Comparison of ENCODE assay signal across 8 cellular contexts in genomic region chr11:76208438-76208828, GRCh38. TPM values are rescaled to one million over a fixed set of nuclear protein-coding genes. Genes with fewer than 3 reads are reported as not detected.
DNase-seq lines count a peak whose midpoint lies in the region; ATAC-seq and TF ChIP-seq lines count a peak whose summit lies in the region.

No MANE protein-coding gene starts in this region.

- H3K27me3 ChIP-seq in adrenal gland (no peaks in the 10 kb centered on the region), lung (ENCODE audit: control insufficient read depth, insufficient read depth) (no peaks in the 10 kb centered on the region), upper lobe of left lung (peaks cover 0 to 41% (median 18%) of the 10 kb centered on the region in 4 donors)

- H3K4me1 Mint-ChIP-seq in activated naive CD4-positive, alpha-beta T cell treated with anti-CD3 and anti-CD28 coated beads for 36 hours (ENCODE audit: low read depth), result peaks cover 12% of the 10 kb centered on the region

- H3K27ac ChIP-seq in adrenal gland (peak overlapping the region in 3 of 5 donors; percentile 69 to 83 (median 83)), lung (ENCODE audit: low read depth in 1 of 2, low read length in 1 of 2) (peak overlapping the region in 1 of 2 donors; percentile 22), upper lobe of left lung (peak overlapping the region in 2 of 4 donors; percentile 17 to 18)

- H3K36me3 Mint-ChIP-seq in activated naive CD4-positive, alpha-beta T cell treated with anti-CD3 and anti-CD28 coated beads for 36 hours (ENCODE audit: low read depth), result no peaks in the 10 kb centered on the region

- H3K4me1 ChIP-seq in adrenal gland (replicated peaks in 1 of 2), result peaks cover 27 to 45% of the 10 kb centered on the region in 2 donors
- H3K4me1 ChIP-seq in lung (ENCODE audit: control insufficient read depth in 2 of 2, insufficient read depth in 2 of 2, low read length in 2 of 2), result peaks cover 0 to 21% of the 10 kb centered on the region in 2 donors
- peaks cover 51 to 60% (median 59%) of the 10 kb centered on the region in 4 donors for H3K4me1 ChIP-seq in upper lobe of left lung

- H3K9me3 ChIP-seq in adrenal gland (replicated peaks in 1 of 3), result no peaks in the 10 kb centered on the region
- H3K9me3 ChIP-seq in lung (ENCODE audit: control insufficient read depth in 2 of 2, insufficient read depth in 1 of 2, low read length in 1 of 2), result no peaks in the 10 kb centered on the region
- H3K9me3 ChIP-seq in upper lobe of left lung, result no peaks in the 10 kb centered on the region

- no peak for ATAC-seq in lung (ENCODE audit: insufficient read depth, low FRiP score)
- ATAC-seq in upper lobe of left lung (ENCODE audit: low FRiP score in 2 of 2), result no peak
- no peak for ATAC-seq in HG02938 (IDR thresholded peaks at IDR 0.05; ENCODE audit: unreplicated experiment)

- peaks cover 61% of the 10 kb centered on the region for H3K27me3 Mint-ChIP-seq in activated naive CD4-positive, alpha-beta T cell treated with anti-CD3 and anti-CD28 coated beads for 36 hours (ENCODE audit: low read depth)

- peak overlapping the region in 2 of 4 donors; percentile 65 to 86 for H3K4me3 ChIP-seq in adrenal gland
- H3K4me3 ChIP-seq in lung, result peak overlapping the region; percentile 27
- H3K4me3 ChIP-seq in upper lobe of left lung, result peak overlapping the region; percentile 43 to 60 (median 50)

- TF ChIP-seq CTCF in adrenal gland (IDR thresholded peaks at IDR 0.05) (no peak), lung (IDR thresholded peaks at IDR 0.05; ENCODE audit: control extremely low read depth, extremely low read depth) (no peak), upper lobe of left lung (IDR thresholded peaks at IDR 0.05) (no peak)

- no peak for TF ChIP-seq EP300 in upper lobe of left lung (IDR thresholded peaks at IDR 0.05)

- H3K36me3 ChIP-seq in adrenal gland (replicated peaks in 1 of 2) (no peaks in the 10 kb centered on the region), lung (ENCODE audit: control insufficient read depth in 2 of 2, insufficient read depth in 2 of 2, low read length in 2 of 2) (no peaks in the 10 kb centered on the region), upper lobe of left lung (no peaks in the 10 kb centered on the region)

- H3K4me3 Mint-ChIP-seq in activated naive CD4-positive, alpha-beta T cell treated with anti-CD3 and anti-CD28 coated beads for 36 hours, result peak overlapping the region; percentile 68

- peak in 1 of 2 donors; percentile 44 for TF ChIP-seq POLR2A in adrenal gland (IDR thresholded peaks at IDR 0.05)
- TF ChIP-seq POLR2A in upper lobe of left lung (IDR thresholded peaks at IDR 0.05), result no peak

- DNase-seq in activated naive CD4-positive, alpha-beta T cell treated with anti-CD3 and anti-CD28 coated beads for 36 hours, result no peak
- no peak for DNase-seq in activated naive CD4-positive, alpha-beta T cell treated with Interleukin-2 at 50 U/mL for 16 hours
- DNase-seq in adrenal gland (no peak), lung (ENCODE audit: low spot score) (no peak), upper lobe of left lung (no peak), GF-D8 (lab: John Stamatoyannopoulos, UW) (no peak), SHP77 treated with DMSO at 0.1 percent for 48 hours (lab: John Stamatoyannopoulos, UW) (no peak)

- intact Hi-C loops in activated naive CD4-positive, alpha-beta T cell treated with anti-CD3 and anti-CD28 coated beads for 36 hours (cut with micrococcal nuclease), result loop anchor here (1.0 to 5.0 kb wide), 4 partner anchors 173 to 304 kb away; partner anchors contain the start of genes EMSY, GVQW3 and THAP12
- intact Hi-C loops in adrenal gland (cut with DNase I), result loop anchor here in 1 of 2 donors (10.0 kb wide), 1 partner anchor 306 kb away; no protein-coding TSS in a partner anchor

- CTCF ChIA-PET in activated naive CD4-positive, alpha-beta T cell treated with anti-CD3 and anti-CD28 coated beads for 36 hours (lab: Charles Lee), result interaction anchor here (0.8 to 5.0 kb wide), 38 partner anchors 9 to 478 kb away, joined by 3 to 73 read pairs (median 6); no protein-coding TSS in a partner anchor

- H3K9me3 Mint-ChIP-seq in activated naive CD4-positive, alpha-beta T cell treated with anti-CD3 and anti-CD28 coated beads for 36 hours, result no peaks in the 10 kb centered on the region

- 0 to 3% (median 2%) methylated on average over 7 to 27 of the region's 27 CpGs; no CpG with 5 or more reads in 1 of the 4 donors for WGBS in adrenal gland, 4 donors
- WGBS in lung, 2 donors, result 1 to 2% methylated on average over 20 to 27 of the region's 27 CpGs
- WGBS in upper lobe of left lung, 2 donors, result 0 to 1% methylated on average over 7 to 14 of the region's 27 CpGs

- no peak overlapping the region for H3K27ac Mint-ChIP-seq in activated naive CD4-positive, alpha-beta T cell treated with anti-CD3 and anti-CD28 coated beads for 36 hours

RNA-seq across cellular contexts. Expression of gene WNT11, which starts 2.1 kb away (rescaled TPM):
- not detected for total RNA-seq in activated naive CD4-positive, alpha-beta T cell treated with anti-CD3 and anti-CD28 coated beads for 36 hours
- total RNA-seq in adrenal gland (10 to 100 TPM; 17.9 to 88.2 (median 35.7) TPM), lung (10 to 100 TPM in 1 of 2 donors, 1 to 10 TPM in 1; 4.4 to 31.3 TPM), upper lobe of left lung (10 to 100 TPM in 1 of 6 donors, 1 to 10 TPM in 5; 1.7 to 12.9 (median 4.1) TPM)
- polyA plus RNA-seq in adrenal gland (10 to 100 TPM in 1 of 3 donors, 1 to 10 TPM in 2; 3.8 to 14.1 (median 9.4) TPM), lung (1 to 10 TPM; 1.5 to 2.7 TPM)
